In the genomic region with DNA sequence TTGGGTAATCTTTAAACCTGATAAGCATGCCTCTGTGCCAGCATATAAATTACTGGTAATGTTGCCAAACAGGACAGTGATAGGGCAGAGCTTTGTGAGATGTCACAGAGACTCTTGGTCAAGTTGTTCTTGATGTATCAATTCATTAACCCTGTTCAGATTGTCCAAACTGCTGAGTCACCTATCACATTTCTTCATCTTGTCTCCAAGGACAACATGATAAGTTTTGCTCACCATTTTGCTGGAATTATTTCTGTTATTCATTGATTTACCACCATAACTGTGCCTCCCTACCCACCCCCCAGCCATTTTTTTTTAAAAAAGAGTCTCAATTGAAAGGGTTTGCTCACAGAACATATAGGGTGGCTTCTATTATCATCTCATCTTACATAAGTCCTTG, we compare ENCODE assay signal across 1 cellular context.
TF ChIP-seq lines count a peak whose summit lies in the region.

No MANE protein-coding gene starts in this region.

TF ChIP-seq in A549, 52 proteins besides CTCF, POLR2A, EP300 and RAD21 (continued from another document):
- TF ChIP-seq PHF8 (IDR thresholded peaks at IDR 0.05; ENCODE audit: borderline replicate concordance, low read depth) (no peak), MAFK (IDR thresholded peaks at IDR 0.05; ENCODE audit: partially characterized antibody) (peak; percentile 90), HOXB5 (CRISPR knock-in tag; IDR thresholded peaks at IDR 0.05) (no peak), ZC3H11A (IDR thresholded peaks at IDR 0.05) (no peak)
- TF ChIP-seq, protein P1, sequence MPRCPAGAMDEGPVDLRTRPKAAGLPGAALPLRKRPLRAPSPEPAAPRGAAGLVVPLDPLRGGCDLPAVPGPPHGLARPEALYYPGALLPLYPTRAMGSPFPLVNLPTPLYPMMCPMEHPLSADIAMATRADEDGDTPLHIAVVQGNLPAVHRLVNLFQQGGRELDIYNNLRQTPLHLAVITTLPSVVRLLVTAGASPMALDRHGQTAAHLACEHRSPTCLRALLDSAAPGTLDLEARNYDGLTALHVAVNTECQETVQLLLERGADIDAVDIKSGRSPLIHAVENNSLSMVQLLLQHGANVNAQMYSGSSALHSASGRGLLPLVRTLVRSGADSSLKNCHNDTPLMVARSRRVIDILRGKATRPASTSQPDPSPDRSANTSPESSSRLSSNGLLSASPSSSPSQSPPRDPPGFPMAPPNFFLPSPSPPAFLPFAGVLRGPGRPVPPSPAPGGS (IDR thresholded peaks at IDR 0.05): no peak
